Comparison of ENCODE assay signal across 39 cellular contexts in the genomic region with DNA sequence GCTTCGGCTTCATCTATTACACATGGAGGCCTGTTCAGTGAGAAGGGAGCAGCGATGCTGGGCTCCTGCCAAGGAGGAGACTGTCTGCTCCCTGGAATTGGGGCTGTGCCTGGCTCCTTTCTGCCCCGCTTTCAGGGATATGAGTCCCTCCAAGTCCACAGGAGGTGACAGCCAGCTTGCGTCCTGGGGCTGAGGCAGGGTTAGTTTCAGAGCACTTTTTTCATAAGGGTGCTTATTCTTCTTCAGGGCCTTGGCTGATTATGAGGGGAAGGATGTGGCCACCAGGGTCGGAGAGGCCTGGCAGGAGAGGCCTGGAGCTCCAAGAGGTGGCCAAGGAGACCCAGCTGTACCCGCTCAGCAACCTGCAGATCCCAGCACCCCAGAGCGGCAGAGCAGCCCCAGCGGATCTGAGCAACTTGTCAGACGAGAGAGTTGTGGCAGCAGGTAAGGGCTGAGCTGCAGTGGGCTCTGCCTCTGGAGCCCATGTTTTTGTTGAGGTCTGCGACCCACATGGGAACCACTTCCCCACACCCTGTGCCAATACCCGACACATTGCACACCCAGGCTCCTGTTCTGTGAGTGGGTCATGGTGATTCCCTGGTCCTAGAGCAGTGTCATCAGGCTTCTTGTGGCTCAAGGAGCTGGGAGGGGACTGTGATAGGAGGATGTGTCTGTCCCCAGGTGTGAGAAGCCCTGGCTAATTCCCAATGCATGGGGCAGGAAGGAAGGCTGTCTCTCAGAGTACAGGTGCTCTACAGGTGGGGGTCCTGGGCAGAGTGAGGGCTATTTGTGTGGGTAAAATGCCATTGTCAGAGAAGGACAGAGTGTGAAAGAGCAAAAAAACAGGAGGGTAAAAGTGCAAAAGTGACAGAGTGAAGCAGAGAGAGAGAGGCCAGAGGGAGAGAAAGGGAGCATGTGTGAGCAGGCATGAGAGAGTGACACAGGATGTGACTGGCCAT. TPM values are rescaled to one million over a fixed set of nuclear protein-coding genes. Genes with fewer than 3 reads are reported as not detected.
"Had no signal": no experiment of that assay in that cellular context is flagged by ENCODE, and none has a peak within 500 bp of the region (broad histone marks: within the 10 kb centered on the region; RNA-seq: fewer than 3 reads in every experiment).

No MANE protein-coding gene starts in this region.

- H3K27ac Mint-ChIP-seq: activated B cell treated with CpG ODN at 0.5 μM for 24 hours; activated CD8-positive, alpha-beta T cell treated with anti-CD3 and anti-CD28 coated beads for 36 hours; activated naive CD4-positive, alpha-beta T cell treated with anti-CD3 and anti-CD28 coated beads for 36 hours; activated T-helper 1 cell treated with anti-CD3 and anti-CD28 coated beads, Interleukin-12 subunit alpha, Interleukin-12 subunit beta, Interleukin-2, Interleukin-4 antibody, amounts not matched to agents 30 ng/mL and 10 ng/mL and 1 ng/mL, durations not matched to agents 14 hours and 24 hours and 36 hours; brain; T-cell had no signal

- H3K9me3 Mint-ChIP-seq: activated B cell treated with CpG ODN at 0.5 μM for 24 hours; activated CD8-positive, alpha-beta T cell treated with anti-CD3 and anti-CD28 coated beads for 36 hours; activated naive CD4-positive, alpha-beta T cell treated with anti-CD3 and anti-CD28 coated beads for 36 hours; activated naive CD4-positive, alpha-beta T cell treated with anti-CD3 and anti-CD28 coated beads, Interleukin-2, amount 50 U/mL, for 72 hours; activated T-cell treated with anti-CD3 and anti-CD28 coated beads, Interleukin-2, amount 50 U/mL, for 4 hours; activated T-helper 1 cell treated with anti-CD3 and anti-CD28 coated beads, Interleukin-12 subunit alpha, Interleukin-12 subunit beta, Interleukin-2, Interleukin-4 antibody, amounts not matched to agents 30 ng/mL and 10 ng/mL and 1 ng/mL, durations not matched to agents 14 hours and 24 hours and 36 hours; T-cell had no signal

- DNase-seq: activated B cell treated with CpG ODN at 0.5 μM for 24 hours; activated CD4-positive, alpha-beta T cell treated with anti-CD3 and anti-CD28 coated beads for 48 hours; activated CD4-positive, alpha-beta T cell treated with anti-CD3 and anti-CD28 coated beads, Interleukin-2, amount 50 U/mL, for 4 hours; activated CD4-positive, CD25-positive, alpha-beta regulatory T cell treated with anti-CD3 and anti-CD28 coated beads, Interleukin-2, amount 50 U/mL, for 72 hours; activated CD8-positive, alpha-beta T cell treated with anti-CD3 and anti-CD28 coated beads for 36 hours; activated gamma-delta T cell treated with Interleukin-2 at 50 U/mL for 16 hours; activated naive CD4-positive, alpha-beta T cell treated with anti-CD3 and anti-CD28 coated beads for 36 hours; activated T-cell treated with anti-CD3 and anti-CD28 coated beads for 4 hours; activated T-cell treated with anti-CD3 and anti-CD28 coated beads, Interleukin-2, amount 50 U/mL, for 4 hours; central memory CD4-positive, alpha-beta T cell; Kasumi-1; KG1; MG63; NCI-H1048; NCI-H1105 treated with DMSO at 0.1 percent for 48 hours; NCI-H1436; NCI-H1694; NCI-H1930; NCI-H2081 treated with DMSO at 0.1 percent for 48 hours; NCI-H345; NCI-H526; NCI-H748 treated with DMSO at 0.1 percent for 48 hours; NK-92 treated with Interleukin-12 subunit alpha and Interleukin-12 subunit beta, amount 100 ng/mL, for 24 hours; PC-3; Peyer's patch; RPMI8226; SHP77 treated with DMSO at 0.1 percent for 48 hours; T-cell; T-helper 2 cell; T-helper 9 cell had no signal

- H3K4me3 ChIP-seq: adrenal gland, MG63, Peyer's patch had no signal

- H3K36me3 ChIP-seq: adrenal gland, MG63, Peyer's patch had no signal

- H3K27ac ChIP-seq: adrenal gland, Peyer's patch, VCaP had no signal

- H3K27me3 Mint-ChIP-seq: activated B cell treated with CpG ODN at 0.5 μM for 24 hours; activated CD8-positive, alpha-beta T cell treated with anti-CD3 and anti-CD28 coated beads for 36 hours; brain had no signal

- H3K27me3 ChIP-seq: adrenal gland, MG63, Peyer's patch had no signal

- ATAC-seq: activated CD8-positive, alpha-beta T cell treated with anti-CD3 and anti-CD28 coated beads for 36 hours; activated naive CD4-positive, alpha-beta T cell treated with anti-CD3 and anti-CD28 coated beads, Interleukin-2, amount 50 U/mL, for 72 hours; activated T-cell treated with anti-CD3 and anti-CD28 coated beads, Interleukin-2, amount 50 U/mL, for 4 hours; PC-3; SK-N-SH treated with all-trans-retinoic acid at 6 μM for 48 hours; T-cell had no signal

- H3K9me3 ChIP-seq: adrenal gland, MG63, Peyer's patch had no signal

- H3K4me3 Mint-ChIP-seq: activated B cell treated with CpG ODN at 0.5 μM for 24 hours; activated CD8-positive, alpha-beta T cell treated with anti-CD3 and anti-CD28 coated beads for 36 hours; activated naive CD4-positive, alpha-beta T cell treated with anti-CD3 and anti-CD28 coated beads for 36 hours; activated T-cell treated with anti-CD3 and anti-CD28 coated beads, Interleukin-2, amount 50 U/mL, for 4 hours; activated T-helper 1 cell treated with anti-CD3 and anti-CD28 coated beads, Interleukin-12 subunit alpha, Interleukin-12 subunit beta, Interleukin-2, Interleukin-4 antibody, amounts not matched to agents 30 ng/mL and 10 ng/mL and 1 ng/mL, durations not matched to agents 14 hours and 24 hours and 36 hours; brain; T-cell had no signal

- H3K4me1 ChIP-seq: adrenal gland, Peyer's patch had no signal

- H3K36me3 Mint-ChIP-seq: activated naive CD4-positive, alpha-beta T cell treated with anti-CD3 and anti-CD28 coated beads, Interleukin-2, amount 50 U/mL, for 72 hours; brain had no signal

RNA-seq across cellular contexts. Expression of a gene that starts 48.6 kb away (rescaled TPM):
- total RNA-seq: activated B cell treated with CpG ODN at 0.5 μM for 24 hours; activated CD8-positive, alpha-beta memory T cell treated with anti-CD3 and anti-CD28 coated beads for 36 hours; activated CD8-positive, alpha-beta T cell treated with anti-CD3 and anti-CD28 coated beads for 36 hours; activated naive CD4-positive, alpha-beta T cell treated with anti-CD3 and anti-CD28 coated beads for 36 hours; activated naive CD4-positive, alpha-beta T cell treated with anti-CD3 and anti-CD28 coated beads, Interleukin-2, amount 50 U/mL, for 72 hours; activated T-cell treated with anti-CD3 and anti-CD28 coated beads, Interleukin-2, amount 50 U/mL, for 4 hours; activated T-helper 1 cell treated with anti-CD3 and anti-CD28 coated beads, Interleukin-12 subunit alpha, Interleukin-12 subunit beta, Interleukin-2, Interleukin-4 antibody, amounts not matched to agents 30 ng/mL and 10 ng/mL and 1 ng/mL, durations not matched to agents 14 hours and 24 hours and 36 hours; adrenal gland; NCI-H460; PC-3; Peyer's patch; SK-MEL-5 had no signal
